16 cellular contexts compared by ENCODE assay signal in the genomic region with DNA sequence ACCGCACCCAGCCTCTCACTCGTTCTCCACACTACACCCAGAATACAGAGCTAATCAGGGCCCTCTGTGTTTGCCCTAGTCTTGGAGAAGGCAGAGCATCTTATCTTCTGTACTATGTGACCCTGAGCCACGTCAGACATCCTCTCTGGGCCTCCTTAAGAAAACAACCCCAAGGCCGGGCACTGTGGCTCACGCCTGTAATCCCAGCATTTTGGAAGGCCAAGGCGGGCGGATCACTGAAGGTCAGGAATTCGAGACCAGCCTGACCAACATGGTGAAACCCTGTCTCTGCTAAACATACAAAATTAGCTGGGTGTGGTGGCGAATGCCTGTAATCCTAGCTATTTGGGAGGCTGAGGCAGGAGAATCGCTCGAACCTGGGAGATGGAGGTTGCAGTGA. TPM values are rescaled to one million over a fixed set of nuclear protein-coding genes. Genes with fewer than 3 reads are reported as not detected.
"Had no signal": no experiment of that assay in that cellular context is flagged by ENCODE, and none has a peak within 500 bp of the region (broad histone marks: within the 10 kb centered on the region; RNA-seq: fewer than 3 reads in every experiment).

No MANE protein-coding gene starts in this region.

RNA-seq across cellular contexts. Expression of a gene that starts 4.9 kb away (rescaled TPM):
- total RNA-seq: activated CD4-positive, alpha-beta memory T cell treated with anti-CD3 and anti-CD28 coated beads, Interleukin-2, amount 10 ng/mL, durations not matched to agents 7 days and 5 days; activated CD4-positive, alpha-beta T cell treated with anti-CD3 and anti-CD28 coated beads for 36 hours; activated CD4-positive, alpha-beta T cell treated with anti-CD3 and anti-CD28 coated beads, Interleukin-2, amount 10 ng/mL, durations not matched to agents 7 days and 5 days; activated CD8-positive, alpha-beta memory T cell treated with anti-CD3 and anti-CD28 coated beads, Interleukin-2, amount 10 ng/mL, durations not matched to agents 7 days and 5 days; activated CD8-positive, alpha-beta T cell treated with anti-CD3 and anti-CD28 coated beads, Interleukin-2, amount 10 ng/mL, durations not matched to agents 7 days and 5 days; activated naive CD8-positive, alpha-beta T cell treated with anti-CD3 and anti-CD28 coated beads, Interleukin-2, amount 10 ng/mL, durations not matched to agents 7 days and 5 days; activated T-helper 2 cell treated with anti-CD3 and anti-CD28 coated beads, Interferon-gamma antibody, Interleukin-2, Interleukin-4, amounts not matched to agents 10 μg/mL and 5 μg/mL and 100 μg/mL, durations not matched to agents 14 hours and 24 hours and 36 hours; aorta; bronchial epithelial cell; cardiac muscle cell; T-cell; T-helper 1 cell treated with Interleukin-12 subunit alpha and Interleukin-12 subunit beta and Interleukin-4 antibody, amounts not matched to agents 30 ng/mL and 1 ng/mL, for 36 hours; T-helper 17 cell; T-helper 2 cell treated with Interferon-gamma antibody and Interleukin-4, amounts not matched to agents 100 ng/mL and 5 ng/mL, for 36 hours; WTC11 had no signal
- polyA plus RNA-seq: adipose tissue, aorta had no signal

RNA-seq across cellular contexts. Expression of a gene that starts 5.6 kb away (rescaled TPM):
- total RNA-seq: activated CD8-positive, alpha-beta T cell treated with anti-CD3 and anti-CD28 coated beads, Interleukin-2, amount 10 ng/mL, durations not matched to agents 7 days and 5 days; bronchial epithelial cell; T-helper 1 cell treated with Interleukin-12 subunit alpha and Interleukin-12 subunit beta and Interleukin-4 antibody, amounts not matched to agents 30 ng/mL and 1 ng/mL, for 36 hours had no signal

RNA-seq across cellular contexts. Expression of a gene that starts 59.7 kb away (rescaled TPM):
- total RNA-seq: activated CD8-positive, alpha-beta T cell treated with anti-CD3 and anti-CD28 coated beads, Interleukin-2, amount 10 ng/mL, durations not matched to agents 7 days and 5 days; activated naive CD8-positive, alpha-beta T cell treated with anti-CD3 and anti-CD28 coated beads, Interleukin-2, amount 10 ng/mL, durations not matched to agents 7 days and 5 days; bronchial epithelial cell had no signal
- polyA plus RNA-seq: aorta had no signal
